In genomic region chr6:15715060-15715459, GRCh38 we compare ENCODE assay signal across 14 cellular contexts. TPM values are rescaled to one million over a fixed set of nuclear protein-coding genes. Genes with fewer than 3 reads are reported as not detected.
DNase-seq lines count a peak whose midpoint lies in the region; TF ChIP-seq lines count a peak whose summit lies in the region.
"Had no signal": no experiment of that assay in that cellular context is flagged by ENCODE, and none has a peak within 500 bp of the region (broad histone marks: within the 10 kb centered on the region; RNA-seq: fewer than 3 reads in every experiment).

No MANE protein-coding gene starts in this region.

- H3K27me3 Mint-ChIP-seq in activated CD4-positive, alpha-beta T cell treated with anti-CD3 and anti-CD28 coated beads, Interleukin-2, amount 10 ng/mL, durations not matched to agents 24 days and 14 days, result no peaks in the 10 kb centered on the region
- no peaks in the 10 kb centered on the region for H3K27me3 Mint-ChIP-seq in endodermal cell (ENCODE audit: insufficient read depth)

- H3K36me3 Mint-ChIP-seq in activated CD4-positive, alpha-beta T cell treated with anti-CD3 and anti-CD28 coated beads, Interleukin-2, amount 10 ng/mL, durations not matched to agents 24 days and 14 days (ENCODE audit: low read depth), result no peaks in the 10 kb centered on the region
- no peaks in the 10 kb centered on the region for H3K36me3 Mint-ChIP-seq in endodermal cell (ENCODE audit: low read depth)

- no peaks in the 10 kb centered on the region for H3K79me1 ChIP-seq in neuronal stem cell (ENCODE audit: low read depth, low read length)

- no peak overlapping the region for H3K23ac ChIP-seq in neuronal stem cell (ENCODE audit: low read depth, low read length, poor library complexity)

- H3K4me1 ChIP-seq in endodermal cell (ENCODE audit: control insufficient read depth, insufficient read depth, low read length), result no peaks in the 10 kb centered on the region
- no peaks in the 10 kb centered on the region for H3K4me1 ChIP-seq in neuronal stem cell (ENCODE audit: control insufficient read depth in 2 of 2, insufficient read depth in 1 of 2, low read depth in 1 of 2, low read length in 2 of 2)
- H3K4me1 ChIP-seq: colonic mucosa had no signal

- H3K27ac Mint-ChIP-seq in activated CD4-positive, alpha-beta T cell treated with anti-CD3 and anti-CD28 coated beads, Interleukin-2, amount 10 ng/mL, durations not matched to agents 24 days and 14 days, result peak overlapping the region; percentile 75
- no peak overlapping the region for H3K27ac Mint-ChIP-seq in endodermal cell
- H3K27ac Mint-ChIP-seq: WTC11 had no signal

- H4K8ac ChIP-seq in neuronal stem cell (ENCODE audit: low read depth, low read length), result no peak overlapping the region

- no peak overlapping the region for H2BK15ac ChIP-seq in neuronal stem cell (ENCODE audit: low read length)

- H3K4me3 ChIP-seq in endodermal cell (ENCODE audit: low read length) (no peak overlapping the region), neuronal stem cell (ENCODE audit: low read length in 2 of 2) (no peak overlapping the region)
- H3K4me3 ChIP-seq: colonic mucosa, esophagus squamous epithelium had no signal

- peaks cover 7% of the 10 kb centered on the region for H3K9me3 ChIP-seq in endodermal cell (ENCODE audit: control insufficient read depth, low read length)
- H3K9me3 ChIP-seq in neuronal stem cell (replicated peaks in 1 of 2; ENCODE audit: control insufficient read depth in 2 of 2, insufficient read depth in 1 of 2, low read depth in 1 of 2, low read length in 2 of 2), result peaks cover 0 to 2% of the 10 kb centered on the region in 2 donors
- H3K9me3 ChIP-seq: colonic mucosa had no signal

- no peak overlapping the region for H3K4me3 Mint-ChIP-seq in activated CD4-positive, alpha-beta T cell treated with anti-CD3 and anti-CD28 coated beads, Interleukin-2, amount 10 ng/mL, durations not matched to agents 24 days and 14 days
- no peak overlapping the region for H3K4me3 Mint-ChIP-seq in endodermal cell
- H3K4me3 Mint-ChIP-seq: WTC11 had no signal

- no peak overlapping the region for H3K4ac ChIP-seq in neuronal stem cell (ENCODE audit: low read length)

- no peak overlapping the region for H3K9ac ChIP-seq in endodermal cell (ENCODE audit: extremely low read depth, low read length, poor library complexity, severe bottlenecking)
- no peak overlapping the region for H3K9ac ChIP-seq in neuronal stem cell (ENCODE audit: low read depth, low read length, poor library complexity)

- no peak overlapping the region for H3K4me2 ChIP-seq in neuronal stem cell (ENCODE audit: insufficient read depth, low read length, poor library complexity, severe bottlenecking)

- no peak for DNase-seq in activated CD4-positive, alpha-beta T cell treated with anti-CD3 and anti-CD28 coated beads, Interleukin-2, amount 10 ng/mL, durations not matched to agents 24 days and 14 days
- DNase-seq in activated CD4-positive, alpha-beta T cell treated with anti-CD3 and anti-CD28 coated beads for 4 hours, result no peak
- DNase-seq in HK-2 (ENCODE audit: unreplicated experiment) (peak; percentile 17), amniotic epithelial cell (ENCODE audit: low read depth) (peak; percentile 7), myocyte (ENCODE audit: low read depth) (peak; percentile 16), endodermal cell (no peak), HUDEP-2 (lab: John Stamatoyannopoulos, UW; ENCODE audit: unreplicated experiment in 76 of 76) (no peak), neuronal stem cell (ENCODE audit: low spot score) (no peak)
- DNase-seq: activated naive CD4-positive, alpha-beta T cell; colonic mucosa; esophagus squamous epithelium; small intestine; trophoblast cell had no signal

- H3K4me1 Mint-ChIP-seq in activated CD4-positive, alpha-beta T cell treated with anti-CD3 and anti-CD28 coated beads, Interleukin-2, amount 10 ng/mL, durations not matched to agents 24 days and 14 days, result peaks cover 9% of the 10 kb centered on the region
- no peaks in the 10 kb centered on the region for H3K4me1 Mint-ChIP-seq in endodermal cell

- H3K9me3 Mint-ChIP-seq in activated CD4-positive, alpha-beta T cell treated with anti-CD3 and anti-CD28 coated beads, Interleukin-2, amount 10 ng/mL, durations not matched to agents 24 days and 14 days, result peaks cover 6% of the 10 kb centered on the region
- H3K9me3 Mint-ChIP-seq in endodermal cell, result peaks cover 14% of the 10 kb centered on the region

- intact Hi-C loops in activated CD4-positive, alpha-beta T cell treated with anti-CD3 and anti-CD28 coated beads, Interleukin-2, amount 10 ng/mL, durations not matched to agents 24 days and 14 days (cut with micrococcal nuclease), result loop anchor here (1.0 to 2.0 kb wide), 2 partner anchors 18 to 61 kb away; no protein-coding TSS in a partner anchor

- no peak for TF ChIP-seq CTCF in endodermal cell (conservative IDR thresholded peaks at IDR 0.05)

- H2BK120ac ChIP-seq in neuronal stem cell (ENCODE audit: low read depth, low read length), result no peak overlapping the region

- H3K27me3 ChIP-seq in endodermal cell (ENCODE audit: control insufficient read depth, insufficient read depth, low read length, poor library complexity, severe bottlenecking) (no peaks in the 10 kb centered on the region), neuronal stem cell (ENCODE audit: control insufficient read depth in 3 of 3, insufficient read depth in 3 of 3, low read depth in 1 of 3, low read length in 3 of 3) (no peaks in the 10 kb centered on the region)
- H3K27me3 ChIP-seq: colonic mucosa, esophagus squamous epithelium had no signal

- no peak overlapping the region for H4K91ac ChIP-seq in neuronal stem cell (ENCODE audit: low read depth, low read length, poor library complexity)

- no peak overlapping the region for H2BK12ac ChIP-seq in neuronal stem cell (ENCODE audit: low read length)

- H2AFZ ChIP-seq in neuronal stem cell (ENCODE audit: low read length), result no peak overlapping the region

- no peak overlapping the region for H2AK5ac ChIP-seq in neuronal stem cell (ENCODE audit: low read depth, low read length)

- no peak overlapping the region for H3K27ac ChIP-seq in endodermal cell (ENCODE audit: low read depth, low read length)
- no peak overlapping the region for H3K27ac ChIP-seq in neuronal stem cell (replicated peaks; ENCODE audit: low read length)
- H3K27ac ChIP-seq: colonic mucosa, esophagus squamous epithelium had no signal

- no peak overlapping the region for H2BK5ac ChIP-seq in neuronal stem cell (ENCODE audit: low read length)

- H3K18ac ChIP-seq in neuronal stem cell (ENCODE audit: low read length), result no peak overlapping the region

- WGBS in endodermal cell (ENCODE audit: insufficient coverage in 1 of 2, insufficient read length in 1 of 2), 2 experiments, result 94 to 100% methylated on average over 3 of the region's 3 CpGs
- WGBS in neuronal stem cell (ENCODE audit: extremely low coverage in 2 of 2, insufficient read length in 2 of 2, insufficient replicate concordance in 1 of 2), 2 donors, result no CpG with 5 or more reads among the region's 3 CpGs

- no peak overlapping the region for H3K14ac ChIP-seq in neuronal stem cell (ENCODE audit: low read length)

- H3K36me3 ChIP-seq in endodermal cell (ENCODE audit: control insufficient read depth, insufficient read depth, low read length) (no peaks in the 10 kb centered on the region), neuronal stem cell (replicated peaks in 1 of 2; ENCODE audit: control insufficient read depth in 2 of 2, insufficient read depth in 2 of 2, low read length in 2 of 2) (no peaks in the 10 kb centered on the region)
- H3K36me3 ChIP-seq: colonic mucosa, esophagus squamous epithelium had no signal

RNA-seq across cellular contexts. Expression of gene DTNBP1, which starts 52.2 kb away (rescaled TPM):
- total RNA-seq in activated CD4-positive, alpha-beta T cell treated with anti-CD3 and anti-CD28 coated beads, Interleukin-2, amount 10 ng/mL, durations not matched to agents 24 days and 14 days, result 15.1 and 17.3 TPM in 2 replicates
- 4.3 and 7.4 TPM in 2 replicates for total RNA-seq in myocyte
- polyA plus RNA-seq in myocyte (2012), result 13.8 TPM
- 10 to 100 TPM; 14.1 to 31.4 TPM for total RNA-seq in endodermal cell
- polyA plus RNA-seq in endodermal cell (2013, experiment 1 of 2), result 18.1 TPM
- polyA plus RNA-seq in endodermal cell (2013, experiment 2 of 2), result 20.9 TPM
- 18.1 TPM for polyA plus RNA-seq in neuronal stem cell (2013, experiment 1 of 2)
- polyA plus RNA-seq in neuronal stem cell (2013, experiment 2 of 2), result 17.7 TPM

Comparison
In these comparisons a context has a peak if more than half of its experiments do, and no peak if none do; other contexts are left out.
1. DNase-seq: peak in HK-2 (single experiment), amniotic epithelial cell (single experiment) and myocyte (single experiment); none in activated CD4-positive, alpha-beta T cell treated with anti-CD3 and anti-CD28 coated beads, Interleukin-2, amount 10 ng/mL, durations not matched to agents 24 days and 14 days (single experiment), activated CD4-positive, alpha-beta T cell treated with anti-CD3 and anti-CD28 coated beads for 4 hours (0 of 2), endodermal cell (single experiment), HUDEP-2 (0 of 76) and neuronal stem cell (single experiment).